In genomic region chr10:46236941-46237681, GRCh38 we compare ENCODE assay signal across 28 cellular contexts. TPM values are rescaled to one million over a fixed set of nuclear protein-coding genes. Genes with fewer than 3 reads are reported as not detected.
DNase-seq lines count a peak whose midpoint lies in the region; ATAC-seq and TF ChIP-seq lines count a peak whose summit lies in the region.
"Had no signal": no experiment of that assay in that cellular context is flagged by ENCODE, and none has a peak within 500 bp of the region (broad histone marks: within the 10 kb centered on the region; RNA-seq: fewer than 3 reads in every experiment).

No MANE protein-coding gene starts in this region.

- TF ChIP-seq CTCF in neural crest cell (conservative IDR thresholded peaks at IDR 0.05), result no peak

- POLR2A ChIA-PET in activated naive CD8-positive, alpha-beta T cell treated with anti-CD3 and anti-CD28 coated beads, Interleukin-2, amount 10 ng/mL, durations not matched to agents 7 days and 5 days (lab: Charles Lee), result no interaction called here

- H3K36me3 ChIP-seq in mesenchymal stem cell (ENCODE audit: control insufficient read depth in 1 of 2, insufficient read depth in 2 of 2, low read depth in 1 of 2, low read length in 2 of 2), result no peaks in the 10 kb centered on the region
- H3K36me3 ChIP-seq: adrenal gland, pancreas had no signal

- WGBS in mesenchymal stem cell, result 87% methylated on average over 5 of the region's 5 CpGs

- H3K4ac ChIP-seq in mesenchymal stem cell (ENCODE audit: low read depth in 1 of 2, low read length in 2 of 2), result no peak overlapping the region

- H3K4me3 ChIP-seq in mesenchymal stem cell (ENCODE audit: insufficient read depth in 1 of 2, low read depth in 1 of 2, low read length in 2 of 2), result no peak overlapping the region
- H3K4me3 ChIP-seq: adrenal gland, pancreas had no signal

- no peaks in the 10 kb centered on the region for H3K27me3 Mint-ChIP-seq in activated naive CD8-positive, alpha-beta T cell treated with anti-CD3 and anti-CD28 coated beads, Interleukin-2, amount 10 ng/mL, durations not matched to agents 7 days and 5 days
- H3K27me3 Mint-ChIP-seq in neural crest cell (ENCODE audit: low read depth), result no peaks in the 10 kb centered on the region
- H3K27me3 Mint-ChIP-seq: dendritic cell treated with granulocyte-macrophage colony-stimulating factor and Interleukin-4, amounts not matched to agents 40 ng/mL and 50 ng/mL, for 4 days had no signal

- no peak overlapping the region for H4K8ac ChIP-seq in mesenchymal stem cell (ENCODE audit: low read length)

- H3K27ac Mint-ChIP-seq in activated naive CD8-positive, alpha-beta T cell treated with anti-CD3 and anti-CD28 coated beads, Interleukin-2, amount 10 ng/mL, durations not matched to agents 7 days and 5 days, result peak overlapping the region; percentile 17
- H3K27ac Mint-ChIP-seq in neural crest cell (ENCODE audit: unreplicated experiment), result peak overlapping the region; percentile 65
- H3K27ac Mint-ChIP-seq: activated B cell treated with CpG ODN at 0.5 μM for 24 hours; activated T-helper 1 cell treated with anti-CD3 and anti-CD28 coated beads, Interleukin-12 subunit alpha, Interleukin-12 subunit beta, Interleukin-2, Interleukin-4 antibody, amounts not matched to agents 30 ng/mL and 10 ng/mL and 1 ng/mL, durations not matched to agents 14 hours and 24 hours and 36 hours; dendritic cell treated with granulocyte-macrophage colony-stimulating factor and Interleukin-4, amounts not matched to agents 40 ng/mL and 50 ng/mL, for 4 days; natural killer cell had no signal

- H2BK5ac ChIP-seq in mesenchymal stem cell (ENCODE audit: low read depth, low read length, poor library complexity, severe bottlenecking), result no peak overlapping the region

- no peak overlapping the region for H2BK15ac ChIP-seq in mesenchymal stem cell (ENCODE audit: low read depth, poor library complexity, severe bottlenecking)

- H2BK120ac ChIP-seq in mesenchymal stem cell (ENCODE audit: low read depth, low read length), result no peak overlapping the region

- H2AK5ac ChIP-seq in mesenchymal stem cell (ENCODE audit: low read length, severe bottlenecking), result no peak overlapping the region

- H3K23ac ChIP-seq in mesenchymal stem cell (ENCODE audit: low read length in 2 of 2), result no peak overlapping the region

- peak; percentile 2 for DNase-seq in stimulated activated CD4-positive, alpha-beta T cell treated with anti-CD3 and anti-CD28 coated beads, Interleukin-4, amount 100 ng/mL, for 24 hours
- no peak for DNase-seq in stimulated activated CD4-positive, alpha-beta T cell treated with anti-CD3 and anti-CD28 coated beads, Interleukin-1b, Interleukin-23, amount 100 ng/mL, for 48 hours
- DNase-seq in activated naive CD8-positive, alpha-beta T cell treated with anti-CD3 and anti-CD28 coated beads, Interleukin-2, amount 10 ng/mL, durations not matched to agents 7 days and 5 days, result no peak
- DNase-seq in neural crest cell (ENCODE audit: low read depth, low spot score), result no peak
- no peak for DNase-seq in NCI-H2029 treated with DMSO at 0.1 percent for 48 hours (lab: John Stamatoyannopoulos, UW)
- no peak for DNase-seq in mesenchymal stem cell
- DNase-seq in NCI-H510A treated with DMSO at 0.1 percent for 48 hours (lab: John Stamatoyannopoulos, UW), result no peak
- DNase-seq: activated B cell treated with CpG ODN at 0.5 μM for 24 hours; glutamatergic neuron; HCEC 1CT; natural killer cell; NCI-H1417 treated with DMSO at 0.1 percent for 48 hours; NCI-H69; SK-N-SH; stimulated activated CD4-positive, alpha-beta T cell treated with anti-CD3 and anti-CD28 coated beads, Interleukin-15, amount 100 ng/mL, for 24 hours; T-helper 9 cell had no signal

- no peak overlapping the region for H3K27ac ChIP-seq in mesenchymal stem cell (ENCODE audit: low read length, poor library complexity, severe bottlenecking)
- H3K27ac ChIP-seq: adrenal gland, C4-2B, pancreas, RWPE1 had no signal

- no peak overlapping the region for H3K14ac ChIP-seq in mesenchymal stem cell (ENCODE audit: low read length in 2 of 2)

- no peak overlapping the region for H3K18ac ChIP-seq in mesenchymal stem cell (ENCODE audit: low read depth in 1 of 2, low read length in 2 of 2)

- no peak overlapping the region for H4K91ac ChIP-seq in mesenchymal stem cell (ENCODE audit: low read length)

- H3K9me3 ChIP-seq in mesenchymal stem cell (ENCODE audit: control insufficient read depth, low read length), result peaks cover 3% of the 10 kb centered on the region
- H3K9me3 ChIP-seq: pancreas, SK-N-SH had no signal

- H2AFZ ChIP-seq in mesenchymal stem cell (ENCODE audit: low read depth, low read length), result no peak overlapping the region

- H3K9me3 Mint-ChIP-seq in activated naive CD8-positive, alpha-beta T cell treated with anti-CD3 and anti-CD28 coated beads, Interleukin-2, amount 10 ng/mL, durations not matched to agents 7 days and 5 days, result peaks cover 5% of the 10 kb centered on the region
- peaks cover 4% of the 10 kb centered on the region for H3K9me3 Mint-ChIP-seq in neural crest cell

- peaks cover 2% of the 10 kb centered on the region for H3K4me1 ChIP-seq in mesenchymal stem cell (ENCODE audit: control insufficient read depth, insufficient read depth, low read depth, low read length)
- H3K4me1 ChIP-seq: adrenal gland, pancreas had no signal

- no peak overlapping the region for H3K4me3 Mint-ChIP-seq in activated naive CD8-positive, alpha-beta T cell treated with anti-CD3 and anti-CD28 coated beads, Interleukin-2, amount 10 ng/mL, durations not matched to agents 7 days and 5 days
- H3K4me3 Mint-ChIP-seq in neural crest cell, result no peak overlapping the region
- H3K4me3 Mint-ChIP-seq: activated B cell treated with CpG ODN at 0.5 μM for 24 hours; activated T-helper 1 cell treated with anti-CD3 and anti-CD28 coated beads, Interleukin-12 subunit alpha, Interleukin-12 subunit beta, Interleukin-2, Interleukin-4 antibody, amounts not matched to agents 30 ng/mL and 10 ng/mL and 1 ng/mL, durations not matched to agents 14 hours and 24 hours and 36 hours; dendritic cell treated with granulocyte-macrophage colony-stimulating factor and Interleukin-4, amounts not matched to agents 40 ng/mL and 50 ng/mL, for 4 days; natural killer cell had no signal

- H3K4me1 Mint-ChIP-seq in activated naive CD8-positive, alpha-beta T cell treated with anti-CD3 and anti-CD28 coated beads, Interleukin-2, amount 10 ng/mL, durations not matched to agents 7 days and 5 days, result peaks cover 18% of the 10 kb centered on the region
- H3K4me1 Mint-ChIP-seq in neural crest cell, result peaks cover 15% of the 10 kb centered on the region
- H3K4me1 Mint-ChIP-seq: activated B cell treated with CpG ODN at 0.5 μM for 24 hours had no signal

- H3K4me2 ChIP-seq in mesenchymal stem cell (ENCODE audit: low read length, poor library complexity, severe bottlenecking), result no peak overlapping the region
- H3K4me2 ChIP-seq: SK-N-SH had no signal

- H3K79me1 ChIP-seq in mesenchymal stem cell (replicated peaks; ENCODE audit: low read length, poor library complexity, severe bottlenecking), result no peaks in the 10 kb centered on the region

- peaks cover 35% of the 10 kb centered on the region for H3K36me3 Mint-ChIP-seq in activated naive CD8-positive, alpha-beta T cell treated with anti-CD3 and anti-CD28 coated beads, Interleukin-2, amount 10 ng/mL, durations not matched to agents 7 days and 5 days
- H3K36me3 Mint-ChIP-seq in neural crest cell (ENCODE audit: low read depth), result no peaks in the 10 kb centered on the region

- peaks cover 28 to 45% of the 10 kb centered on the region in 2 experiments for H3K27me3 ChIP-seq in mesenchymal stem cell (ENCODE audit: control insufficient read depth in 1 of 2, insufficient read depth in 1 of 2, low read length in 2 of 2)
- H3K27me3 ChIP-seq: adrenal gland had no signal

- ATAC-seq in activated naive CD8-positive, alpha-beta T cell treated with anti-CD3 and anti-CD28 coated beads, Interleukin-2, amount 10 ng/mL, durations not matched to agents 7 days and 5 days (ENCODE audit: low read depth), result no peak
- ATAC-seq in GM19463 (IDR thresholded peaks at IDR 0.05; ENCODE audit: unreplicated experiment), result no peak
- ATAC-seq: natural killer cell, pancreas, sciatic nerve had no signal

- no peak overlapping the region for H2BK12ac ChIP-seq in mesenchymal stem cell (ENCODE audit: low read length in 2 of 2)

- no peak overlapping the region for H3K9ac ChIP-seq in mesenchymal stem cell (ENCODE audit: low read length)
- H3K9ac ChIP-seq: SK-N-SH had no signal

RNA-seq across cellular contexts. Expression of gene ANTXRL, which starts 49.7 kb away (rescaled TPM):
- not detected for total RNA-seq in activated naive CD8-positive, alpha-beta T cell treated with anti-CD3 and anti-CD28 coated beads, Interleukin-2, amount 10 ng/mL, durations not matched to agents 7 days and 5 days
- not detected in 2 replicates for total RNA-seq in neural crest cell
- polyA plus RNA-seq in mesenchymal stem cell (2013, experiment 1 of 2), result not detected
- not detected for polyA plus RNA-seq in mesenchymal stem cell (2013, experiment 2 of 2)
- total RNA-seq: activated B cell treated with CpG ODN at 0.5 μM for 24 hours; activated T-helper 1 cell treated with anti-CD3 and anti-CD28 coated beads, Interleukin-12 subunit alpha, Interleukin-12 subunit beta, Interleukin-2, Interleukin-4 antibody, amounts not matched to agents 30 ng/mL and 10 ng/mL and 1 ng/mL, durations not matched to agents 14 hours and 24 hours and 36 hours; bronchial epithelial cell; endothelial cell of umbilical vein; MCF 10A; natural killer cell; pancreas; sciatic nerve had no signal
- polyA plus RNA-seq: AG04450, endothelial cell of umbilical vein, SK-N-SH had no signal
